20 cellular contexts compared by ENCODE assay signal in genomic region chr18:1659190-1659589, GRCh38.
A peak's percentile ranks its signal among the peaks of the same experiment; 100 is the strongest.
DNase-seq lines count a peak whose midpoint lies in the region; FAIRE-seq and TF ChIP-seq lines count a peak whose summit lies in the region.
"Had no signal": no experiment of that assay in that cellular context is flagged by ENCODE, and none has a peak within 500 bp of the region (broad histone marks: within the 10 kb centered on the region; RNA-seq: fewer than 3 reads in every experiment).

No MANE protein-coding gene starts in this region.

- H3K4me3 ChIP-seq in kidney epithelial cell (ENCODE audit: low read depth, low read length) (no peak overlapping the region), BE2C (ENCODE audit: low read depth, low read length) (no peak overlapping the region), A673 (ENCODE audit: low read depth, low read length, poor library complexity, severe bottlenecking) (no peak overlapping the region)
- H3K4me3 ChIP-seq: cardiac muscle cell had no signal

- BruUV-seq in A673 (replicated peaks; lab: Mats Ljungman, UMichigan) = no TSS peak

- H3K9me3 ChIP-seq in BE2C (no peaks in the 10 kb centered on the region), A673 (ENCODE audit: low read depth, low read length, poor library complexity, severe bottlenecking) (no peaks in the 10 kb centered on the region)

- H3K27me3 ChIP-seq in kidney epithelial cell (ENCODE audit: control insufficient read depth, insufficient read depth, low read length) (no peaks in the 10 kb centered on the region), BE2C (no peaks in the 10 kb centered on the region), A673 (replicated peaks; ENCODE audit: insufficient read depth, low read depth, low read length, poor library complexity) (peaks cover 15% of the 10 kb centered on the region)

- POLR2A ChIA-PET in A673 (lab: Charles Lee; ENCODE audit: low non-redundant PET) = no interaction called here

- no peak overlapping the region for H3K27ac ChIP-seq in A673 (ENCODE audit: low read depth, low read length, poor library complexity, severe bottlenecking)
- H3K27ac ChIP-seq: cardiac muscle cell, RWPE1 had no signal

- no peaks in the 10 kb centered on the region for H3K4me1 ChIP-seq in BE2C
- no peaks in the 10 kb centered on the region for H3K4me1 ChIP-seq in A673 (ENCODE audit: insufficient read depth, low read length, poor library complexity, severe bottlenecking)

- TF ChIP-seq CTCF in kidney epithelial cell (IDR thresholded peaks at IDR 0.05; ENCODE audit: insufficient read depth, low read length, poor library complexity, severe bottlenecking) = no peak
- no peak for TF ChIP-seq CTCF in BE2C (IDR thresholded peaks at IDR 0.05; ENCODE audit: low read depth, low read length)
- TF ChIP-seq CTCF in A673 (conservative IDR thresholded peaks at IDR 0.05; ENCODE audit: low read depth, low read length) = no peak

- FAIRE-seq in urothelium cell line (lab: Jason Lieb, UNC) = peak; percentile 65
- FAIRE-seq: A204.1, keratinocyte had no signal

- intact Hi-C loops in A673 (cut with micrococcal nuclease; ENCODE audit: unreplicated experiment) = no loop called here

- CTCF ChIA-PET in A673 (lab: Charles Lee) = no interaction called here

- H3K36me3 ChIP-seq in kidney epithelial cell (ENCODE audit: control insufficient read depth, insufficient read depth, low read length) (no peaks in the 10 kb centered on the region), BE2C (no peaks in the 10 kb centered on the region), A673 (ENCODE audit: insufficient read depth, low read length, poor library complexity, severe bottlenecking) (no peaks in the 10 kb centered on the region)
- H3K36me3 ChIP-seq: cardiac muscle cell had no signal

- DNase-seq in NCI-H748 (lab: John Stamatoyannopoulos, UW; ENCODE audit: unreplicated experiment) (peak; percentile 67), NCI-H748 treated with DMSO at 0.1 percent for 48 hours (lab: John Stamatoyannopoulos, UW) (no peak), NCI-H345 treated with DMSO at 0.1 percent for 48 hours (lab: John Stamatoyannopoulos, UW; ENCODE audit: unreplicated experiment) (peak; percentile 66), kidney epithelial cell (ENCODE audit: low read depth) (peak; percentile 21), urothelium cell line (ENCODE audit: low spot score) (no peak), BE2C (no peak), A673 (ENCODE audit: low spot score) (no peak)
- DNase-seq in stimulated activated CD4-positive, alpha-beta T cell treated with anti-CD3 and anti-CD28 coated beads, Interleukin-4, amount 100 ng/mL, for 24 hours = no peak
- DNase-seq: activated CD4-positive, alpha-beta memory T cell treated with anti-CD3 and anti-CD28 coated beads, Interleukin-2, amount 10 ng/mL, durations not matched to agents 7 days and 5 days; activated CD4-positive, CD25-positive, alpha-beta regulatory T cell; activated gamma-delta T cell treated with Interleukin-2 at 50 U/mL for 16 hours; C1 segment of cervical spinal cord; foreskin fibroblast; GF-D8; hypothalamus; IMR-90 had no signal

Comparison
In these comparisons a context has a peak if more than half of its experiments do, and no peak if none do; other contexts are left out.
1. DNase-seq: peak in NCI-H748 (single experiment), NCI-H345 treated with DMSO at 0.1 percent for 48 hours (single experiment) and kidney epithelial cell (single experiment); none in NCI-H748 treated with DMSO at 0.1 percent for 48 hours (single experiment), urothelium cell line (single experiment), stimulated activated CD4-positive, alpha-beta T cell treated with anti-CD3 and anti-CD28 coated beads, Interleukin-4, amount 100 ng/mL, for 24 hours (single experiment), BE2C (single experiment) and A673 (single experiment).